Comparison of ENCODE assay signal across 1 cellular context in the genomic region with DNA sequence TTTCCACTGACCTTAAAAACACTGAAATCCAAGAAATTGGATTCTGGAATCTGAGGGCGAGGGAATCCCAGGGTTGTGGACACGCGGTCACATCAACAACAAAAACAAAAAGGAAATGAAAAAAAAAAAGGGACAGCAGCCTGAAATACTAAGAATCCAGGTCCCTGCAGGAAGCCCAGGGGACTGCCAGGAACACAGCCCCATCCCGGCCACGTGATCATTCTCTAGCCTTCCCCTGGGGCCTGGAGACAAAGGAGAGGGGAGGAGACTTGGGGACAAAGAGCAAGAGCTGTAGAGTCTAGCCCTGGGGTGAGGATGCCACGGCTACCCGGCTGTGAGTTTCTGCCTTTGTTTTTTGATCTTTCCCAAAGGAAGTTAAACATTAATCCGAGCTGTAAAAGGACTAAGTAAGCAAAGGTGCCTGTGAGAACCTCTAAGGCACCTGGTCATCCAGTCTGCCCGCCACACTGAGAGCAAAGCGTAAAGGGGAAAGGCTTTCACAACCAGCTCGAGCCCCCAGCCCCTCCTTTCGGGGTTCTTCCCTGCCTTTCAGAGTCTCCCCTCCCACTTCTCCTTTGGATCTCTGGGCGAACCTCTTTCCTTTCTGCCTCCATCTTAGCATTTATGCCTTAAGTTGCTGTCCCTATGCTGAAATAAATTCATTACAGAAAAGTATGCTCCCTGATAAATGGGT.
TF ChIP-seq lines count a peak whose summit lies in the region.

No MANE protein-coding gene starts in this region.

TF ChIP-seq in HEK293, 187 proteins besides CTCF, POLR2A, EP300 and RAD21 (continued from another document and continues in another):
- TF ChIP-seq SCRT1 (tag by site-specific recombination; IDR thresholded peaks at IDR 0.05; ENCODE audit: borderline replicate concordance) (no peak), ZBTB1 (tag by site-specific recombination; IDR thresholded peaks at IDR 0.05) (no peak), GLIS1 (tag by site-specific recombination; IDR thresholded peaks at IDR 0.05) (peak; percentile 19; the same call in 1 of the 2 replicates), ZNF214 (tag by site-specific recombination; IDR thresholded peaks at IDR 0.05; ENCODE audit: borderline replicate concordance) (no peak), ZFP37 (tag by site-specific recombination; IDR thresholded peaks at IDR 0.05) (no peak), ZNF624 (tag by site-specific recombination; IDR thresholded peaks at IDR 0.05) (no peak), ZNF549 (tag by site-specific recombination; IDR thresholded peaks at IDR 0.05) (no peak), ZBTB21 (tag by site-specific recombination; IDR thresholded peaks at IDR 0.05) (no peak), ZNF529 (tag by site-specific recombination; IDR thresholded peaks at IDR 0.05; ENCODE audit: insufficient replicate concordance) (no peak), ZNF76 (tag by site-specific recombination; IDR thresholded peaks at IDR 0.05; ENCODE audit: borderline replicate concordance, low read depth) (no peak), KLF17 (tag by site-specific recombination; IDR thresholded peaks at IDR 0.05) (no peak), MZF1 (tag by site-specific recombination; IDR thresholded peaks at IDR 0.05; ENCODE audit: borderline replicate concordance) (no peak), ZNF292 (tag by site-specific recombination; IDR thresholded peaks at IDR 0.05; ENCODE audit: borderline replicate concordance, low read depth) (no peak), KLF8 (tag by site-specific recombination; IDR thresholded peaks at IDR 0.05) (no peak), ZNF311 (tag by site-specific recombination; IDR thresholded peaks at IDR 0.05; ENCODE audit: borderline replicate concordance) (no peak), HOXD13 (CRISPR knock-in tag; IDR thresholded peaks at IDR 0.05; ENCODE audit: borderline replicate concordance) (no peak), ZNF335 (tag by site-specific recombination; conservative IDR thresholded peaks at IDR 0.05) (peak; percentile 88), ZNF623 (tag by site-specific recombination; IDR thresholded peaks at IDR 0.05) (no peak), ZNF138 (tag by site-specific recombination; IDR thresholded peaks at IDR 0.05; ENCODE audit: borderline replicate concordance) (no peak), SETDB1 (IDR thresholded peaks at IDR 0.05; ENCODE audit: insufficient read length, low read length) (no peak), ZNF341 (tag by site-specific recombination; IDR thresholded peaks at IDR 0.05; ENCODE audit: low read depth) (0 out of 2 replicates have a peak, but pooled peaks have one; percentile 12), ZNF513 (tag by site-specific recombination; IDR thresholded peaks at IDR 0.05) (no peak), ZSCAN16 (tag by site-specific recombination; IDR thresholded peaks at IDR 0.05) (no peak), MYNN (tag by site-specific recombination; IDR thresholded peaks at IDR 0.05; ENCODE audit: borderline replicate concordance) (no peak), ZNF155 (tag by site-specific recombination; IDR thresholded peaks at IDR 0.05) (no peak), ZEB2 (tag by site-specific recombination; IDR thresholded peaks at IDR 0.05) (no peak), TRIM28 (IDR thresholded peaks at IDR 0.05; ENCODE audit: borderline replicate concordance, low read length) (no peak), ZNF580 (tag by site-specific recombination; IDR thresholded peaks at IDR 0.05) (no peak), ZNF140 (tag by site-specific recombination; IDR thresholded peaks at IDR 0.05) (no peak), ZNF211 (tag by site-specific recombination; IDR thresholded peaks at IDR 0.05; ENCODE audit: low read depth) (no peak), SP3 (tag by site-specific recombination; IDR thresholded peaks at IDR 0.05) (0 out of 2 replicates have a peak, but pooled peaks have one; percentile 8), PRDM6 (tag by site-specific recombination; IDR thresholded peaks at IDR 0.05) (peak; percentile 35; the same call in 1 of the 2 replicates), ZNF121 (tag by site-specific recombination; IDR thresholded peaks at IDR 0.05) (no peak), ZNF48 (tag by site-specific recombination; IDR thresholded peaks at IDR 0.05) (no peak), WT1 (tag by site-specific recombination; IDR thresholded peaks at IDR 0.05) (0 out of 2 replicates have a peak, but pooled peaks have one; percentile 34)
- TF ChIP-seq, protein P1, sequence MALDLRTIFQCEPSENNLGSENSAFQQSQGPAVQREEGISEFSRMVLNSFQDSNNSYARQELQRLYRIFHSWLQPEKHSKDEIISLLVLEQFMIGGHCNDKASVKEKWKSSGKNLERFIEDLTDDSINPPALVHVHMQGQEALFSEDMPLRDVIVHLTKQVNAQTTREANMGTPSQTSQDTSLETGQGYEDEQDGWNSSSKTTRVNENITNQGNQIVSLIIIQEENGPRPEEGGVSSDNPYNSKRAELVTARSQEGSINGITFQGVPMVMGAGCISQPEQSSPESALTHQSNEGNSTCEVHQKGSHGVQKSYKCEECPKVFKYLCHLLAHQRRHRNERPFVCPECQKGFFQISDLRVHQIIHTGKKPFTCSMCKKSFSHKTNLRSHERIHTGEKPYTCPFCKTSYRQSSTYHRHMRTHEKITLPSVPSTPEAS (tag by site-specific recombination; IDR thresholded peaks at IDR 0.05) = no peak
- TF ChIP-seq, protein P2, sequence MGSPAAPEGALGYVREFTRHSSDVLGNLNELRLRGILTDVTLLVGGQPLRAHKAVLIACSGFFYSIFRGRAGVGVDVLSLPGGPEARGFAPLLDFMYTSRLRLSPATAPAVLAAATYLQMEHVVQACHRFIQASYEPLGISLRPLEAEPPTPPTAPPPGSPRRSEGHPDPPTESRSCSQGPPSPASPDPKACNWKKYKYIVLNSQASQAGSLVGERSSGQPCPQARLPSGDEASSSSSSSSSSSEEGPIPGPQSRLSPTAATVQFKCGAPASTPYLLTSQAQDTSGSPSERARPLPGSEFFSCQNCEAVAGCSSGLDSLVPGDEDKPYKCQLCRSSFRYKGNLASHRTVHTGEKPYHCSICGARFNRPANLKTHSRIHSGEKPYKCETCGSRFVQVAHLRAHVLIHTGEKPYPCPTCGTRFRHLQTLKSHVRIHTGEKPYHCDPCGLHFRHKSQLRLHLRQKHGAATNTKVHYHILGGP (tag by site-specific recombination; IDR thresholded peaks at IDR 0.05) = no peak
- TF ChIP-seq, protein P3, sequence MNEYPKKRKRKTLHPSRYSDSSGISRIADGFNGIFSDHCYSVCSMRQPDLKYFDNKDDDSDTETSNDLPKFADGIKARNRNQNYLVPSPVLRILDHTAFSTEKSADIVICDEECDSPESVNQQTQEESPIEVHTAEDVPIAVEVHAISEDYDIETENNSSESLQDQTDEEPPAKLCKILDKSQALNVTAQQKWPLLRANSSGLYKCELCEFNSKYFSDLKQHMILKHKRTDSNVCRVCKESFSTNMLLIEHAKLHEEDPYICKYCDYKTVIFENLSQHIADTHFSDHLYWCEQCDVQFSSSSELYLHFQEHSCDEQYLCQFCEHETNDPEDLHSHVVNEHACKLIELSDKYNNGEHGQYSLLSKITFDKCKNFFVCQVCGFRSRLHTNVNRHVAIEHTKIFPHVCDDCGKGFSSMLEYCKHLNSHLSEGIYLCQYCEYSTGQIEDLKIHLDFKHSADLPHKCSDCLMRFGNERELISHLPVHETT (tag by site-specific recombination; IDR thresholded peaks at IDR 0.05) = no peak
- TF ChIP-seq, protein P4, sequence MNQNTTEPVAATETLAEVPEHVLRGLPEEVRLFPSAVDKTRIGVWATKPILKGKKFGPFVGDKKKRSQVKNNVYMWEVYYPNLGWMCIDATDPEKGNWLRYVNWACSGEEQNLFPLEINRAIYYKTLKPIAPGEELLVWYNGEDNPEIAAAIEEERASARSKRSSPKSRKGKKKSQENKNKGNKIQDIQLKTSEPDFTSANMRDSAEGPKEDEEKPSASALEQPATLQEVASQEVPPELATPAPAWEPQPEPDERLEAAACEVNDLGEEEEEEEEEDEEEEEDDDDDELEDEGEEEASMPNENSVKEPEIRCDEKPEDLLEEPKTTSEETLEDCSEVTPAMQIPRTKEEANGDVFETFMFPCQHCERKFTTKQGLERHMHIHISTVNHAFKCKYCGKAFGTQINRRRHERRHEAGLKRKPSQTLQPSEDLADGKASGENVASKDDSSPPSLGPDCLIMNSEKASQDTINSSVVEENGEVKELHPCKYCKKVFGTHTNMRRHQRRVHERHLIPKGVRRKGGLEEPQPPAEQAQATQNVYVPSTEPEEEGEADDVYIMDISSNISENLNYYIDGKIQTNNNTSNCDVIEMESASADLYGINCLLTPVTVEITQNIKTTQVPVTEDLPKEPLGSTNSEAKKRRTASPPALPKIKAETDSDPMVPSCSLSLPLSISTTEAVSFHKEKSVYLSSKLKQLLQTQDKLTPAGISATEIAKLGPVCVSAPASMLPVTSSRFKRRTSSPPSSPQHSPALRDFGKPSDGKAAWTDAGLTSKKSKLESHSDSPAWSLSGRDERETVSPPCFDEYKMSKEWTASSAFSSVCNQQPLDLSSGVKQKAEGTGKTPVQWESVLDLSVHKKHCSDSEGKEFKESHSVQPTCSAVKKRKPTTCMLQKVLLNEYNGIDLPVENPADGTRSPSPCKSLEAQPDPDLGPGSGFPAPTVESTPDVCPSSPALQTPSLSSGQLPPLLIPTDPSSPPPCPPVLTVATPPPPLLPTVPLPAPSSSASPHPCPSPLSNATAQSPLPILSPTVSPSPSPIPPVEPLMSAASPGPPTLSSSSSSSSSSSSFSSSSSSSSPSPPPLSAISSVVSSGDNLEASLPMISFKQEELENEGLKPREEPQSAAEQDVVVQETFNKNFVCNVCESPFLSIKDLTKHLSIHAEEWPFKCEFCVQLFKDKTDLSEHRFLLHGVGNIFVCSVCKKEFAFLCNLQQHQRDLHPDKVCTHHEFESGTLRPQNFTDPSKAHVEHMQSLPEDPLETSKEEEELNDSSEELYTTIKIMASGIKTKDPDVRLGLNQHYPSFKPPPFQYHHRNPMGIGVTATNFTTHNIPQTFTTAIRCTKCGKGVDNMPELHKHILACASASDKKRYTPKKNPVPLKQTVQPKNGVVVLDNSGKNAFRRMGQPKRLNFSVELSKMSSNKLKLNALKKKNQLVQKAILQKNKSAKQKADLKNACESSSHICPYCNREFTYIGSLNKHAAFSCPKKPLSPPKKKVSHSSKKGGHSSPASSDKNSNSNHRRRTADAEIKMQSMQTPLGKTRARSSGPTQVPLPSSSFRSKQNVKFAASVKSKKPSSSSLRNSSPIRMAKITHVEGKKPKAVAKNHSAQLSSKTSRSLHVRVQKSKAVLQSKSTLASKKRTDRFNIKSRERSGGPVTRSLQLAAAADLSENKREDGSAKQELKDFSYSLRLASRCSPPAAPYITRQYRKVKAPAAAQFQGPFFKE (tag by site-specific recombination; IDR thresholded peaks at IDR 0.05; ENCODE audit: borderline replicate concordance) = no peak
- TF ChIP-seq, protein P5, sequence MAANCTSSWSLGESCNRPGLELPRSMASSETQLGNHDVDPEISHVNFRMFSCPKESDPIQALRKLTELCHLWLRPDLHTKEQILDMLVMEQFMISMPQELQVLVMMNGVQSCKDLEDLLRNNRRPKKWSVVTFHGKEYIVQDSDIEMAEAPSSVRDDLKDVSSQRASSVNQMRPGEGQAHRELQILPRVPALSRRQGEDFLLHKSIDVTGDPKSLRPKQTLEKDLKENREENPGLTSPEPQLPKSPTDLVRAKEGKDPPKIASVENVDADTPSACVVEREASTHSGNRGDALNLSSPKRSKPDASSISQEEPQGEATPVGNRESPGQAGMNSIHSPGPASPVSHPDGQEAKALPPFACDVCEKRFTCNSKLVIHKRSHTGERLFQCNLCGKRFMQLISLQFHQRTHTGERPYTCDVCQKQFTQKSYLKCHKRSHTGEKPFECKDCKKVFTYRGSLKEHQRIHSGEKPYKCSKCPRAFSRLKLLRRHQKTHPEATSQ (tag by site-specific recombination; IDR thresholded peaks at IDR 0.05) = no peak
- TF ChIP-seq, protein P6, sequence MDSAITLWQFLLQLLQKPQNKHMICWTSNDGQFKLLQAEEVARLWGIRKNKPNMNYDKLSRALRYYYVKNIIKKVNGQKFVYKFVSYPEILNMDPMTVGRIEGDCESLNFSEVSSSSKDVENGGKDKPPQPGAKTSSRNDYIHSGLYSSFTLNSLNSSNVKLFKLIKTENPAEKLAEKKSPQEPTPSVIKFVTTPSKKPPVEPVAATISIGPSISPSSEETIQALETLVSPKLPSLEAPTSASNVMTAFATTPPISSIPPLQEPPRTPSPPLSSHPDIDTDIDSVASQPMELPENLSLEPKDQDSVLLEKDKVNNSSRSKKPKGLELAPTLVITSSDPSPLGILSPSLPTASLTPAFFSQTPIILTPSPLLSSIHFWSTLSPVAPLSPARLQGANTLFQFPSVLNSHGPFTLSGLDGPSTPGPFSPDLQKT (IDR thresholded peaks at IDR 0.05; ENCODE audit: borderline replicate concordance, low read depth, low read length) = no peak
